8 cellular contexts compared by ENCODE assay signal in the genomic region with DNA sequence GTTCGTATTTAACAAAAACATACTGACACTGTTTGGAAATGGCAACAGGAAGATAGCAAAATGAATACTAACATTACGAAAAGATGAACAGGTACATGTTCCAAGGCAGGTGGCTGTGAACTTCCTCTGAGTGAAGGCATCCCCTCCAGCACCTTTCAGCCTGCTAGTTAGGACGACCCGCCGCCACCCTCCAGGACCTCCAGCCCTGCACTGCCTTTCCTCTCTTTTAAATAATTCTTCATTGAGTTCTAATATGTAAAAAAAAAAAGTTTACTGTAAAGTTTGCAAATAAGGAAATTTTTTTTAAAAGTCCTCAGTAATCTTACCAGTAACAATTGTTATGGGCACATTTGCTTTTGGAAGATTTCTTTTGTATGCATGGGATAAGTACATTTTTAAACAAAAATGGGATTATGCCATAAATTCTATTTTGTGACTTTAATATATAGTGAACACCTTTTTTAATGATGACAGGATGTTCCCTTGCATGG. TPM values are rescaled to one million over a fixed set of nuclear protein-coding genes. Genes with fewer than 3 reads are reported as not detected.
A peak's percentile ranks its signal among the peaks of the same experiment; 100 is the strongest.
DNase-seq lines count a peak whose midpoint lies in the region; ATAC-seq and TF ChIP-seq lines count a peak whose summit lies in the region.

No MANE protein-coding gene starts in this region.

- in situ Hi-C loops in brain microvascular endothelial cell (cut with HindIII; ENCODE audit: low pct_ligation_motif_present, low sequenced_read_pairs): no loop called here

- peak overlapping the region; percentile 100 for H3K27ac ChIP-seq in brain microvascular endothelial cell
- peak overlapping the region; percentile 19 for H3K27ac ChIP-seq in mesodermal cell (ENCODE audit: low read depth, low read length, severe bottlenecking)
- no peak overlapping the region for H3K27ac ChIP-seq in aorta (ENCODE audit: low read depth in 1 of 2, low read length in 2 of 2)

- H3K4me3 ChIP-seq in brain microvascular endothelial cell (ENCODE audit: low read depth, low read length) (peak overlapping the region; percentile 96), mesodermal cell (ENCODE audit: extremely low read depth, insufficient read depth, low read length, poor library complexity, severe bottlenecking) (peak overlapping the region; percentile 93), aorta (ENCODE audit: low read length in 2 of 2) (peak overlapping the region; percentile 15 to 97)

- intact Hi-C loops in Right ventricle myocardium superior (cut with DNase I) (no loop called here), Right ventricle myocardium inferior (cut with DNase I) (no loop called here), aorta (cut with DNase I) (no loop called here)

- DNase-seq in Right ventricle myocardium superior (peak; percentile 43), Right ventricle myocardium inferior (ENCODE audit: missing footprints) (no peak), brain microvascular endothelial cell (no peak), aorta (no peak), kidney tubule cell (ENCODE audit: low spot score) (no peak), DMS153 treated with DMSO at 0.1 percent for 48 hours (lab: John Stamatoyannopoulos, UW; ENCODE audit: unreplicated experiment) (no peak), D341Med (ENCODE audit: low spot score) (no peak)

- peaks cover 17% of the 10 kb centered on the region for H3K4me1 ChIP-seq in mesodermal cell (ENCODE audit: control insufficient read depth, insufficient read depth, low read length, poor library complexity, severe bottlenecking)
- H3K4me1 ChIP-seq in aorta (ENCODE audit: control insufficient read depth in 1 of 2, insufficient read depth in 2 of 2, low read length in 2 of 2): no peaks in the 10 kb centered on the region

- H3K9me3 ChIP-seq in mesodermal cell (ENCODE audit: control insufficient read depth, low read length) (no peaks in the 10 kb centered on the region), aorta (ENCODE audit: control insufficient read depth, low read length) (no peaks in the 10 kb centered on the region)

- ATAC-seq in Right ventricle myocardium superior (ENCODE audit: poor library complexity) (peak; percentile 4), Right ventricle myocardium inferior (no peak), aorta (ENCODE audit: low FRiP score) (no peak)

- H3K27me3 ChIP-seq in brain microvascular endothelial cell (replicated peaks) (no peaks in the 10 kb centered on the region), aorta (ENCODE audit: control insufficient read depth in 1 of 2, insufficient read depth in 2 of 2, low read length in 1 of 2) (no peaks in the 10 kb centered on the region)

- peaks cover 54% of the 10 kb centered on the region for H3K36me3 ChIP-seq in brain microvascular endothelial cell (replicated peaks)
- peaks cover 86% of the 10 kb centered on the region for H3K36me3 ChIP-seq in mesodermal cell (ENCODE audit: control insufficient read depth, insufficient read depth, low read length)
- H3K36me3 ChIP-seq in aorta (ENCODE audit: control insufficient read depth in 1 of 2, insufficient read depth in 2 of 2, low read length in 1 of 2): peaks cover 0 to 4% of the 10 kb centered on the region in 2 donors

- WGBS in mesodermal cell (ENCODE audit: insufficient coverage in 2 of 2), 2 experiments: 91 to 100% methylated on average over 1 of the region's 5 CpGs
- 16 to 18% methylated on average over 5 of the region's 5 CpGs for WGBS in aorta, 2 donors

- TF ChIP-seq CTCF in brain microvascular endothelial cell (IDR thresholded peaks at IDR 0.05; ENCODE audit: low read depth, low read length, missing control alignments): no peak

RNA-seq across cellular contexts. Expression of a gene that starts 6.0 kb away (rescaled TPM):
- 451 TPM for total RNA-seq in Right ventricle myocardium superior
- total RNA-seq in Right ventricle myocardium inferior: 457 TPM
- polyA plus RNA-seq in mesodermal cell (2013, experiment 1 of 2): 32.4 TPM
- 28.8 TPM for polyA plus RNA-seq in mesodermal cell (2013, experiment 2 of 2)
- 1,000 to 10,000 TPM; 1,566 to 1,734 TPM for total RNA-seq in aorta
- polyA plus RNA-seq in aorta: 1,000 to 10,000 TPM in 1 of 2 donors, 100 to 1,000 TPM in 1; 239 to 1,307 TPM

RNA-seq across cellular contexts. Expression of a gene that starts 42.2 kb away (rescaled TPM):
- total RNA-seq in Right ventricle myocardium superior: 8.6 TPM
- 8.2 TPM for total RNA-seq in Right ventricle myocardium inferior
- polyA plus RNA-seq in mesodermal cell (2013, experiment 1 of 2): 58.2 TPM
- 48.4 TPM for polyA plus RNA-seq in mesodermal cell (2013, experiment 2 of 2)
- total RNA-seq in aorta: 10 to 100 TPM; 27.8 to 39.5 TPM
- polyA plus RNA-seq in aorta: 10 to 100 TPM; 16.8 to 19.2 TPM

RNA-seq across cellular contexts. Expression of a gene that starts 46.2 kb away (rescaled TPM):
- 5.3 TPM for total RNA-seq in Right ventricle myocardium superior
- 5.6 TPM for total RNA-seq in Right ventricle myocardium inferior
- polyA plus RNA-seq in mesodermal cell (2013, experiment 1 of 2): 2.9 TPM
- polyA plus RNA-seq in mesodermal cell (2013, experiment 2 of 2): 2.6 TPM
- 10 to 100 TPM in 1 of 2 donors, 1 to 10 TPM in 1; 9.1 to 16.0 TPM for total RNA-seq in aorta
- 10 to 100 TPM in 1 of 2 donors, 1 to 10 TPM in 1; 5.6 to 10.7 TPM for polyA plus RNA-seq in aorta

Comparison
In these comparisons a context has a peak if more than half of its experiments do, and no peak if none do; other contexts are left out.
1. H3K27ac ChIP-seq: peak in brain microvascular endothelial cell (single experiment) and mesodermal cell (single experiment); none in aorta (0 of 2).
2. Peak in every context shown above with its lines, with median percentiles within 50 percentile points of each other: H3K4me3 ChIP-seq.